Comparison of ENCODE assay signal across 10 cellular contexts in the genomic region with DNA sequence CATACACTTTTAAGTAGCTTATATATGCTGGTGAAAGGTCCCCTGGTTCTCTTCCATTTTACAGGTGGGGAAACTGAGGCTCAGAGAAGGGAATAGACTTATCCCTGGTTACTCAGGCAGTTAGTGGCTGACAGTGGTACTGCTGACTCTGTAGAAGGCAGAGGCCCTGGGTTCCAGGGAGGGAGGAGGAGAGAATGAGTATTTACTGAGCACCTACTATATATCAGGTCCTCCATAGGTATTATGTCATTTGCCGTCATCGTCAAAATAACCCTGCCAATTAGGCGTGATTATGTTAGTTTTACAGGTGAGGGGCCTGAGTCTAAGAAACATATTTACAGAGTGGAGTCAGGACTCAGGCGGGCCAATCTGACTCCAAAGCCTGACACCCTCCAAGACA. TPM values are rescaled to one million over a fixed set of nuclear protein-coding genes. Genes with fewer than 3 reads are reported as not detected.
"Had no signal": no experiment of that assay in that cellular context is flagged by ENCODE, and none has a peak within 500 bp of the region (broad histone marks: within the 10 kb centered on the region; RNA-seq: fewer than 3 reads in every experiment).

No MANE protein-coding gene starts in this region.

- H3K27ac Mint-ChIP-seq: GM23338 had no signal

- H2AFZ ChIP-seq: GM23338 had no signal

- H3K4me2 ChIP-seq: GM23338, KMS-11 had no signal

- H3K36me3 ChIP-seq: HAP-1 had no signal

- H3K9ac ChIP-seq: KMS-11 had no signal

- DNase-seq: H7, KBM-7 had no signal

- H3K27ac ChIP-seq: HL-60, KMS-11 had no signal

- ATAC-seq: GM23338, HCT116, HepG2 had no signal

- H3K4me3 ChIP-seq: GM23338, HAP-1 had no signal

- H3K4me1 ChIP-seq: HAP-1 had no signal

- H3K9me3 Mint-ChIP-seq: GM23338 had no signal

- H3K4me3 Mint-ChIP-seq: GM23338 had no signal

- FAIRE-seq: HepG2 had no signal

- H3K9me3 ChIP-seq: HAP-1 had no signal

RNA-seq across cellular contexts. Expression of gene NODAL, which starts 23.8 kb away (rescaled TPM):
- total RNA-seq: H4, HepG2, HT1080 had no signal
- polyA plus RNA-seq: HepG2 had no signal
